In the genomic region with DNA sequence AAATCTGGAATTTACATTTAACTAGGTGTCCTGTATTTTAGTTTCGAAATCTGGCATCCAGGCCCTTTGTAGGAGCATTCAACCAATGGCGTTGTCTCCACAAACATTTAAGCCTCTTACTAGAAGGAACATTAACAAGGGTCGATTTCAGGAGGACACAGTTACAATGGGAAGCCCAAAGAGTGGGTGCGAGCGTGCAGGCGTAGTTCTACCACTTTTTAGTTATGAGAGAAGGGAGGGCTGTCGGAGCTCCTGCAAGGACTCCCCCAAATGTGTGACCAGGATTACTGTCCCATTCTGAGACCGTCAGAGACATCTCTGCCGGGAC, we compare ENCODE assay signal across 9 cellular contexts. TPM values are rescaled to one million over a fixed set of nuclear protein-coding genes. Genes with fewer than 3 reads are reported as not detected.
DNase-seq lines count a peak whose midpoint lies in the region; ATAC-seq and TF ChIP-seq lines count a peak whose summit lies in the region.
"Had no signal": no experiment of that assay in that cellular context is flagged by ENCODE, and none has a peak within 500 bp of the region (broad histone marks: within the 10 kb centered on the region; RNA-seq: fewer than 3 reads in every experiment).

No MANE protein-coding gene starts in this region.

- no peaks in the 10 kb centered on the region for H3K27me3 ChIP-seq in HL-60 (ENCODE audit: insufficient read depth, poor library complexity, severe bottlenecking)

- H3K27ac Mint-ChIP-seq in central memory CD8-positive, alpha-beta T cell (ENCODE audit: low read depth): peak overlapping the region; percentile 94
- peak overlapping the region; percentile 79 for H3K27ac Mint-ChIP-seq in mesothelial cell of epicardium

- no peak overlapping the region for H3K27ac ChIP-seq in HL-60 (replicated peaks)

- H3K36me3 Mint-ChIP-seq in central memory CD8-positive, alpha-beta T cell (ENCODE audit: insufficient read depth): peaks cover 2% of the 10 kb centered on the region
- peaks cover 9% of the 10 kb centered on the region for H3K36me3 Mint-ChIP-seq in mesothelial cell of epicardium

- no peaks in the 10 kb centered on the region for H3K9me3 Mint-ChIP-seq in central memory CD8-positive, alpha-beta T cell
- no peaks in the 10 kb centered on the region for H3K9me3 Mint-ChIP-seq in mesothelial cell of epicardium

- H3K27me3 Mint-ChIP-seq in central memory CD8-positive, alpha-beta T cell: peaks cover 9% of the 10 kb centered on the region
- peaks cover 25% of the 10 kb centered on the region for H3K27me3 Mint-ChIP-seq in mesothelial cell of epicardium (ENCODE audit: low read depth)

- peak; percentile 30 for ATAC-seq in GM19328 (IDR thresholded peaks at IDR 0.05; ENCODE audit: unreplicated experiment)
- no peak for ATAC-seq in central memory CD8-positive, alpha-beta T cell (replicated peaks; ENCODE audit: extremely low read depth, poor library complexity, severe bottlenecking)

- intact Hi-C loops in posterior vena cava (cut with DNase I): no loop called here

- H3K4me3 Mint-ChIP-seq in central memory CD8-positive, alpha-beta T cell: peak overlapping the region; percentile 98
- H3K4me3 Mint-ChIP-seq in mesothelial cell of epicardium: peak overlapping the region; percentile 92

- TF ChIP-seq CTCF in HL-60 (IDR thresholded peaks at IDR 0.05; ENCODE audit: insufficient read depth, low read length): no peak
- TF ChIP-seq CTCF in mesothelial cell of epicardium (IDR thresholded peaks at IDR 0.05; ENCODE audit: unreplicated experiment): no peak

- peak overlapping the region; percentile 58 for H3K4me3 ChIP-seq in HL-60 (replicated peaks; ENCODE audit: insufficient read depth, low read length)

- DNase-seq in HL-60 (ENCODE audit: low read depth in 1 of 2, low spot score in 1 of 2) (no peak), mesothelial cell of epicardium (ENCODE audit: low spot score in 2 of 2, unreplicated experiment in 2 of 2) (no peak), DMS 273 (lab: John Stamatoyannopoulos, UW; ENCODE audit: unreplicated experiment) (no peak), posterior vena cava (ENCODE audit: low spot score) (no peak), GDM1 (lab: John Stamatoyannopoulos, UW) (no peak)
- no peak for DNase-seq in central memory CD8-positive, alpha-beta T cell (ENCODE audit: low spot score in 2 of 2)
- no peak for DNase-seq in stimulated activated CD4-positive, alpha-beta T cell treated with anti-CD3 and anti-CD28 coated beads, Interleukin-4, amount 100 ng/mL, for 24 hours

- H3K4me1 Mint-ChIP-seq in central memory CD8-positive, alpha-beta T cell: peaks cover 36% of the 10 kb centered on the region
- peaks cover 21% of the 10 kb centered on the region for H3K4me1 Mint-ChIP-seq in mesothelial cell of epicardium

RNA-seq across cellular contexts. Expression of gene ABHD4, which starts 0.4 kb away (rescaled TPM):
- total RNA-seq in mesothelial cell of epicardium: 28.2 to 29.3 TPM (median 28.4 TPM) in 3 replicates
- total RNA-seq in posterior vena cava: 10 to 100 TPM; 31.2 to 36.7 TPM

RNA-seq across cellular contexts. Expression of gene DAD1, which starts 8.7 kb away (rescaled TPM):
- total RNA-seq in mesothelial cell of epicardium (140 to 141 TPM (median 141 TPM) in 3 replicates), posterior vena cava (100 to 1,000 TPM; 160 to 182 TPM)

RNA-seq across cellular contexts. Expression of gene OR6J1, which starts 46.4 kb away (rescaled TPM):
- total RNA-seq in mesothelial cell of epicardium (not detected in 3 replicates), posterior vena cava (not detected)
- total RNA-seq: activated CD8-positive, alpha-beta memory T cell treated with anti-CD3 and anti-CD28 coated beads for 36 hours had no signal
